In the genomic region with DNA sequence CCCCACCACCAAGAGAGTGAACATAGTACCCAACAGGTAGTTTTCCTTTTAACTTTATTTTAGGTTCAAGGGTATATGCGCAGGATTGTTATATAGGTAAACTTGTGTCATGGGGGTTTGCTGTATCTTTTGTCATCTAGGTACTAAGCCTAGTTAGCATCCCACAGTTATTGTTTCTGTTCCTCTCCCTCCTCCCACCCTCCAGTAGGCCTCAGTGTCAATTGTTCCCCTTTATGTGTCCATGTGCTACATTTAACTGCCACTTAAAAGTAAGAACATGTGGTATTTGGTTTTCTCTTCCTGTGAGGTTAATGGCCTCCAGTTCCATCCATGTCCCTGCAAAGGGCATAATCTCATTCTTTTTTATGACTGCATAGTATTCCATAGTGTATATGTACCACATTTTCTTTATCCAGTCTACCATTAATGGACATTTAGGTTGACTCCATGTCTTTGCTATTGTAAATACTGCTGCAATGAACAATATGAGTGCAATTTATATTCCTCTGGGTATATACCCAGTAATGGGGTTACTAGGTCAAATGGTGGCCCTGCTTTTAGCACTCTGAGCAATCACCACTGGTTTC, we compare ENCODE assay signal across 28 cellular contexts.
"Had no signal": no experiment of that assay in that cellular context is flagged by ENCODE, and none has a peak within 500 bp of the region (broad histone marks: within the 10 kb centered on the region; RNA-seq: fewer than 3 reads in every experiment).

No MANE protein-coding gene starts in this region.

- H3K4me3 ChIP-seq: heart right ventricle, left lung, lower lobe of right lung, neural progenitor cell, psoas muscle, suprapubic skin, tibial artery, upper lobe of right lung had no signal

- H3K27ac Mint-ChIP-seq: activated B cell treated with CpG ODN at 0.5 μM for 24 hours; activated CD8-positive, alpha-beta memory T cell treated with anti-CD3 and anti-CD28 coated beads, Interleukin-2, amount 10 ng/mL, durations not matched to agents 7 days and 5 days; activated CD8-positive, alpha-beta T cell treated with anti-CD3 and anti-CD28 coated beads, Interleukin-2, amount 10 ng/mL, durations not matched to agents 7 days and 5 days; activated naive CD4-positive, alpha-beta T cell treated with anti-CD3 and anti-CD28 coated beads, Interleukin-2, amount 50 U/mL, for 24 hours; activated naive CD8-positive, alpha-beta T cell treated with anti-CD3 and anti-CD28 coated beads, Interleukin-2, amount 50 U/mL, for 24 hours; activated T-helper 2 cell treated with anti-CD3 and anti-CD28 coated beads, Interferon-gamma antibody, Interleukin-2, Interleukin-4, amounts not matched to agents 10 μg/mL and 5 μg/mL and 100 μg/mL, durations not matched to agents 14 hours and 24 hours and 36 hours; natural killer cell; neural progenitor cell had no signal

- ATAC-seq: activated CD8-positive, alpha-beta memory T cell treated with anti-CD3 and anti-CD28 coated beads, Interleukin-2, amount 10 ng/mL, durations not matched to agents 7 days and 5 days; activated CD8-positive, alpha-beta T cell treated with anti-CD3 and anti-CD28 coated beads, Interleukin-2, amount 10 ng/mL, durations not matched to agents 7 days and 5 days; activated naive CD8-positive, alpha-beta T cell treated with anti-CD3 and anti-CD28 coated beads, Interleukin-2, amount 50 U/mL, for 24 hours; esophagus mucosa; heart right ventricle; left lung; lower lobe of right lung; natural killer cell; psoas muscle; upper lobe of right lung had no signal

- H3K36me3 Mint-ChIP-seq: activated CD8-positive, alpha-beta memory T cell treated with anti-CD3 and anti-CD28 coated beads, Interleukin-2, amount 10 ng/mL, durations not matched to agents 7 days and 5 days; activated naive CD4-positive, alpha-beta T cell treated with anti-CD3 and anti-CD28 coated beads, Interleukin-2, amount 50 U/mL, for 24 hours; natural killer cell had no signal

- H3K27me3 Mint-ChIP-seq: activated B cell treated with CpG ODN at 0.5 μM for 24 hours; activated naive CD4-positive, alpha-beta T cell treated with anti-CD3 and anti-CD28 coated beads, Interleukin-2, amount 50 U/mL, for 24 hours; activated naive CD8-positive, alpha-beta T cell treated with anti-CD3 and anti-CD28 coated beads, Interleukin-2, amount 50 U/mL, for 24 hours had no signal

- FAIRE-seq: endothelial cell of umbilical vein had no signal

- H3K4me3 Mint-ChIP-seq: activated B cell treated with CpG ODN at 0.5 μM for 24 hours; activated CD8-positive, alpha-beta memory T cell treated with anti-CD3 and anti-CD28 coated beads, Interleukin-2, amount 10 ng/mL, durations not matched to agents 7 days and 5 days; activated CD8-positive, alpha-beta T cell treated with anti-CD3 and anti-CD28 coated beads, Interleukin-2, amount 10 ng/mL, durations not matched to agents 7 days and 5 days; activated naive CD4-positive, alpha-beta T cell treated with anti-CD3 and anti-CD28 coated beads, Interleukin-2, amount 50 U/mL, for 24 hours; activated naive CD8-positive, alpha-beta T cell treated with anti-CD3 and anti-CD28 coated beads, Interleukin-2, amount 50 U/mL, for 24 hours; natural killer cell; neural progenitor cell had no signal

- DNase-seq: activated B cell treated with CpG ODN at 0.5 μM for 24 hours; activated CD8-positive, alpha-beta memory T cell treated with anti-CD3 and anti-CD28 coated beads, Interleukin-2, amount 10 ng/mL, durations not matched to agents 7 days and 5 days; activated CD8-positive, alpha-beta T cell treated with anti-CD3 and anti-CD28 coated beads, Interleukin-2, amount 10 ng/mL, durations not matched to agents 7 days and 5 days; activated naive CD8-positive, alpha-beta T cell treated with anti-CD3 and anti-CD28 coated beads, Interleukin-2, amount 50 U/mL, for 24 hours; activated T-cell treated with anti-CD3 and anti-CD28 coated beads, Interleukin-2, amount 50 U/mL, for 48 hours; amygdala; caudate nucleus; cortex of kidney; foreskin fibroblast; heart right ventricle; kidney glomerular epithelial cell; left lung; lower lobe of right lung; mesenchymal stem cell; natural killer cell; occipital lobe; psoas muscle; stimulated activated CD4-positive, alpha-beta T cell treated with anti-CD3 and anti-CD28 coated beads, Interleukin-15, amount 100 ng/mL, for 24 hours; stimulated activated CD4-positive, alpha-beta T cell treated with anti-CD3 and anti-CD28 coated beads, Interleukin-2, amount 100 ng/mL, for 24 hours; stimulated activated naive CD4-positive, alpha-beta T cell; tibial artery; upper lobe of right lung had no signal

- H3K4me1 Mint-ChIP-seq: activated B cell treated with CpG ODN at 0.5 μM for 24 hours; activated CD8-positive, alpha-beta memory T cell treated with anti-CD3 and anti-CD28 coated beads, Interleukin-2, amount 10 ng/mL, durations not matched to agents 7 days and 5 days; activated naive CD4-positive, alpha-beta T cell treated with anti-CD3 and anti-CD28 coated beads, Interleukin-2, amount 50 U/mL, for 24 hours; activated naive CD8-positive, alpha-beta T cell treated with anti-CD3 and anti-CD28 coated beads, Interleukin-2, amount 50 U/mL, for 24 hours; natural killer cell; neural progenitor cell had no signal

- H3K9me3 Mint-ChIP-seq: activated naive CD4-positive, alpha-beta T cell treated with anti-CD3 and anti-CD28 coated beads, Interleukin-2, amount 50 U/mL, for 24 hours had no signal
